1 cellular context compared by ENCODE assay signal in genomic region chr5:112866739-112867138, GRCh38.
TF ChIP-seq lines count a peak whose summit lies in the region.

No MANE protein-coding gene starts in this region.

TF ChIP-seq in HepG2, 621 proteins besides CTCF, POLR2A, EP300 and RAD21:
- TF ChIP-seq RBFOX2 (IDR thresholded peaks at IDR 0.05; ENCODE audit: low read depth, low read length) (0 out of 2 replicates have a peak, but pooled peaks have one; percentile 21), FUBP1 (CRISPR knock-in tag; IDR thresholded peaks at IDR 0.05; ENCODE audit: borderline replicate concordance) (no peak)
